Comparison of ENCODE assay signal across 29 cellular contexts in genomic region chr16:73399486-73399885, GRCh38.
"Had no signal": no experiment of that assay in that cellular context is flagged by ENCODE, and none has a peak within 500 bp of the region (broad histone marks: within the 10 kb centered on the region; RNA-seq: fewer than 3 reads in every experiment).

No MANE protein-coding gene starts in this region.

- H3K9me3 ChIP-seq: esophagus squamous epithelium, psoas muscle, right atrium auricular region, vagina had no signal

- H3K4me3 ChIP-seq: esophagus squamous epithelium, psoas muscle, right atrium auricular region, smooth muscle cell, vagina had no signal

- H3K27ac ChIP-seq: epithelial cell of prostate, esophagus squamous epithelium, parathyroid adenoma, psoas muscle, right atrium auricular region, vagina had no signal

- FAIRE-seq: bronchial epithelial cell, endometrium, islet of Langerhans had no signal

- H3K4me1 ChIP-seq: esophagus squamous epithelium, parathyroid adenoma, psoas muscle, right atrium auricular region, vagina had no signal

- H3K27me3 ChIP-seq: esophagus squamous epithelium, right atrium auricular region, vagina had no signal

- DNase-seq: activated CD4-positive, alpha-beta T cell treated with anti-CD3 and anti-CD28 coated beads for 36 hours; activated CD4-positive, CD25-positive, alpha-beta regulatory T cell; activated CD8-positive, alpha-beta memory T cell treated with anti-CD3 and anti-CD28 coated beads, Interleukin-2, amount 10 ng/mL, durations not matched to agents 7 days and 5 days; activated CD8-positive, alpha-beta T cell treated with anti-CD3 and anti-CD28 coated beads, Interleukin-2, amount 10 ng/mL, durations not matched to agents 7 days and 5 days; activated naive CD4-positive, alpha-beta T cell; activated T-cell treated with anti-CD3 and anti-CD28 coated beads, Interleukin-2, amount 50 U/mL, for 48 hours; anterior cingulate cortex; effector CD8-positive, alpha-beta T cell; esophagus squamous epithelium; foreskin melanocyte; left cardiac atrium; left ventricle myocardium superior; nucleus accumbens; psoas muscle; stimulated activated CD4-positive, alpha-beta T cell treated with anti-CD3 and anti-CD28 coated beads, Interleukin-1b, Interleukin-23, amount 100 ng/mL, for 48 hours; stimulated activated CD4-positive, alpha-beta T cell treated with anti-CD3 and anti-CD28 coated beads, Interleukin-4, amount 100 ng/mL, for 4 hours; stimulated activated CD8-positive, alpha-beta memory T cell treated with anti-CD3 and anti-CD28 coated beads, Interleukin-4, amount 100 ng/mL, for 48 hours; stimulated activated naive CD8-positive, alpha-beta T cell treated with anti-CD3 and anti-CD28 coated beads, Interleukin-15, amount 100 ng/mL, for 72 hours; substantia nigra had no signal

- ATAC-seq: activated CD4-positive, alpha-beta T cell treated with anti-CD3 and anti-CD28 coated beads for 36 hours; activated CD8-positive, alpha-beta memory T cell treated with anti-CD3 and anti-CD28 coated beads, Interleukin-2, amount 10 ng/mL, durations not matched to agents 7 days and 5 days; activated CD8-positive, alpha-beta T cell treated with anti-CD3 and anti-CD28 coated beads, Interleukin-2, amount 10 ng/mL, durations not matched to agents 7 days and 5 days; activated naive CD4-positive, alpha-beta T cell treated with anti-CD3 and anti-CD28 coated beads, Interleukin-2, amount 50 U/mL, for 72 hours; left cardiac atrium; left ventricle myocardium superior; psoas muscle; stimulated activated memory B cell treated with anti-CD40 and anti-IgM and Interleukin-4, amounts not matched to agents 10 μg/mL and 1 μg/mL and 100 μg/mL, for 72 hours; stimulated activated naive CD8-positive, alpha-beta T cell treated with anti-CD3 and anti-CD28 coated beads, Interleukin-15, amount 100 ng/mL, for 72 hours had no signal

- H3K36me3 ChIP-seq: esophagus squamous epithelium, right atrium auricular region, vagina had no signal
